In the genomic region with DNA sequence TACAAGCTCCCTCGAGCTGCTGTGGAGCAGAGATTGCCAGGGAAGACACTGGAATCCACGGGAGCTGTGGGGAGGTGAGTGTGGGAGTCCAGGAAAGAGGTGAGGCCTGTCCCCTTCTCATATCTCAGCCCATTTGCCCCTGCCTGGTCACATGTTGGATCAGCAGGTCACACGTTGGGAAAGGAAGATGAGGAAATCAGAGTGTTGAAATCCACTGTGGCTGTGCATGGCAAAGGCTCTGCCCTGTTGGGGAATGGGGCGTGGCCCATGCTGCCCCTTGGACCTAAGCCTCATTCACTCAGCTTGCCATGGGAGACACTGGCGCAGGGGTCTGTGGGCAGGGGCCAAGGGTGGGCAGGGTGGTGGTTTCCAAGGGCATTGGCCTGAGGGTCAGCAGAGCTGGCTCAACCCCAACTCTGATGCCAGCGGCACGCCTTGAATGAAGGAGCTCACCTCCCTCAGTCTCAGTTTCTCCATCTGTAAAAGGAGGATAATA, we compare ENCODE assay signal across 12 cellular contexts.
A peak's percentile ranks its signal among the peaks of the same experiment; 100 is the strongest.
DNase-seq lines count a peak whose midpoint lies in the region; ATAC-seq and TF ChIP-seq lines count a peak whose summit lies in the region.
"Had no signal": no experiment of that assay in that cellular context is flagged by ENCODE, and none has a peak within 500 bp of the region (broad histone marks: within the 10 kb centered on the region; RNA-seq: fewer than 3 reads in every experiment).

No MANE protein-coding gene starts in this region.

- in situ Hi-C loops in G401 (cut with HindIII; ENCODE audit: low sequenced_read_pairs) = no loop called here

- H3K4me2 ChIP-seq in BLaER1 treated with 17β-estradiol and CSF1 and Interleukin-3, amounts not matched to agents 10 nM and 100 nM = peak overlapping the region in 8 of 11 experiments; percentile 15 to 81 (median 66); a peak in 13 of 22 replicates
- H3K4me2 ChIP-seq: neural progenitor cell had no signal

- H3K9me3 ChIP-seq in BLaER1 treated with 17β-estradiol and CSF1 and Interleukin-3, amounts not matched to agents 10 nM and 100 nM (replicated peaks in 1 of 11) = peaks cover 0 to 22% (median 9%) of the 10 kb centered on the region in 11 experiments; a peak in 10 of 22 replicates

- peak overlapping the region in 6 of 11 experiments; percentile 38 to 59 (median 51); a peak in 12 of 22 replicates for H3K27ac ChIP-seq in BLaER1 treated with 17β-estradiol and CSF1 and Interleukin-3, amounts not matched to agents 10 nM and 100 nM
- H3K27ac ChIP-seq: coronary artery, neural progenitor cell had no signal

- H3K36me3 ChIP-seq in BLaER1 treated with 17β-estradiol and CSF1 and Interleukin-3, amounts not matched to agents 10 nM and 100 nM = no peaks in the 10 kb centered on the region
- H3K36me3 ChIP-seq: neural progenitor cell had no signal

- peaks cover 1 to 31% (median 13%) of the 10 kb centered on the region in 10 experiments for H3K4me1 ChIP-seq in BLaER1 treated with 17β-estradiol and CSF1 and Interleukin-3, amounts not matched to agents 10 nM and 100 nM
- H3K4me1 ChIP-seq: neural progenitor cell had no signal

- H4K20me1 ChIP-seq in BLaER1 treated with 17β-estradiol and CSF1 and Interleukin-3, amounts not matched to agents 10 nM and 100 nM = no peaks in the 10 kb centered on the region

- peak overlapping the region in 1 of 11 experiments; percentile 14; a peak in 1 of 22 replicates for H3K9ac ChIP-seq in BLaER1 treated with 17β-estradiol and CSF1 and Interleukin-3, amounts not matched to agents 10 nM and 100 nM
- H3K9ac ChIP-seq: neural progenitor cell had no signal

- ATAC-seq in GM18511 (IDR thresholded peaks at IDR 0.05; ENCODE audit: unreplicated experiment) = no peak

- H3K27me3 ChIP-seq in BLaER1 treated with 17β-estradiol and CSF1 and Interleukin-3, amounts not matched to agents 10 nM and 100 nM = no peaks in the 10 kb centered on the region
- H3K27me3 ChIP-seq: neural progenitor cell had no signal

- no peak for TF ChIP-seq CTCF in epithelial cell of proximal tubule (conservative IDR thresholded peaks at IDR 0.05; ENCODE audit: low read depth, low read length)

- DNase-seq in NCI-H460 (ENCODE audit: extremely low read depth, low read depth) (peak; percentile 61), epithelial cell of proximal tubule (ENCODE audit: low read depth) (peak; percentile 67), mesenteric fat pad (ENCODE audit: low spot score) (peak; percentile 78), GM19240 (ENCODE audit: insufficient read length, low spot score) (no peak), G401 (ENCODE audit: low spot score) (no peak)
- no peak for DNase-seq in NK-92 treated with Interleukin-12 subunit alpha and Interleukin-12 subunit beta, amount 100 ng/mL, for 24 hours (lab: John Stamatoyannopoulos, UW)
- DNase-seq: NCI-H69; stimulated activated CD4-positive, alpha-beta T cell treated with anti-CD3 and anti-CD28 coated beads, Interleukin-4, amount 100 ng/mL, for 4 hours had no signal

- no peak overlapping the region for H3K4me3 ChIP-seq in BLaER1 treated with 17β-estradiol and CSF1 and Interleukin-3, amounts not matched to agents 10 nM and 100 nM
- no peak overlapping the region for H3K4me3 ChIP-seq in epithelial cell of proximal tubule (ENCODE audit: low read depth, low read length)
- H3K4me3 ChIP-seq: coronary artery, neural progenitor cell had no signal

Comparison
In these comparisons a context has a peak if more than half of its experiments do, and no peak if none do; other contexts are left out.
1. DNase-seq: peak in NCI-H460 (single experiment), epithelial cell of proximal tubule (single experiment) and mesenteric fat pad (single experiment); none in GM19240 (single experiment), G401 (single experiment) and NK-92 treated with Interleukin-12 subunit alpha and Interleukin-12 subunit beta, amount 100 ng/mL, for 24 hours (single experiment).